In the genomic region with DNA sequence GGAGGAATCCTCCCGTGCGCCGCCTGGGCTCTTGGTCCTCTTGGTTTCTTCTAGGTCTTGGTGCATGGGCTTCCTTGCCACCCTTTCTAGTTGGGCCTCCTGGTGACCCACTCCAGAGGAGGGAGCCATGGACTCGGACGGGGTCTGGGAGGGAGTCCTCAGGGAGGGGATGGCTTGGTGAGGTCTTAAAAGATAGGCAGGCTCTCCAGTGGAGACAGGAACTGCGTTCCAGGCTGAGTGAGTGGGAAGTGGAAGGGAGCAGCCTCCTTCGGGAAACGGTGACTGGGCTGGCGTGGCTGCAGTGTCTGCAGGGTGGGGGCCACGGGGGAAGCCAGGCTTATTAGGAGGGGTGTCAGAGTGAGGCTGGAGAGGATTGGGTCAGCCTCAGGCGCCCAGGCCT, we compare ENCODE assay signal across 18 cellular contexts.
DNase-seq lines count a peak whose midpoint lies in the region; ATAC-seq and TF ChIP-seq lines count a peak whose summit lies in the region.
"Had no signal": no experiment of that assay in that cellular context is flagged by ENCODE, and none has a peak within 500 bp of the region (broad histone marks: within the 10 kb centered on the region; RNA-seq: fewer than 3 reads in every experiment).

No MANE protein-coding gene starts in this region.

- peaks cover 0 to 5% of the 10 kb centered on the region in 2 donors for H3K9me3 ChIP-seq in transverse colon

- peaks cover 3% of the 10 kb centered on the region for H3K27me3 Mint-ChIP-seq in activated CD4-positive, alpha-beta memory T cell treated with anti-CD3 and anti-CD28 coated beads for 36 hours
- peaks cover 17% of the 10 kb centered on the region for H3K27me3 Mint-ChIP-seq in activated CD4-positive, alpha-beta memory T cell treated with anti-CD3 and anti-CD28 coated beads, Interleukin-2, amount 10 ng/mL, durations not matched to agents 7 days and 5 days
- peaks cover 75% of the 10 kb centered on the region for H3K27me3 Mint-ChIP-seq in WTC11 (ENCODE audit: low read depth)
- H3K27me3 Mint-ChIP-seq in nephron (ENCODE audit: low read depth): peaks cover 6% of the 10 kb centered on the region

- no peak for TF ChIP-seq EP300 in transverse colon (IDR thresholded peaks at IDR 0.05; ENCODE audit: low read depth)

- no peaks in the 10 kb centered on the region for H3K27me3 ChIP-seq in transverse colon
- H3K27me3 ChIP-seq: BLaER1 treated with 17β-estradiol and CSF1 and Interleukin-3, amounts not matched to agents 10 nM and 100 nM had no signal

- no peak overlapping the region for H3K4me3 Mint-ChIP-seq in activated CD4-positive, alpha-beta memory T cell treated with anti-CD3 and anti-CD28 coated beads for 36 hours
- H3K4me3 Mint-ChIP-seq in activated CD4-positive, alpha-beta memory T cell treated with anti-CD3 and anti-CD28 coated beads, Interleukin-2, amount 10 ng/mL, durations not matched to agents 7 days and 5 days: no peak overlapping the region
- H3K4me3 Mint-ChIP-seq in WTC11 (no peak overlapping the region), nephron (no peak overlapping the region)
- H3K4me3 Mint-ChIP-seq: HFFc6 had no signal

- no peak overlapping the region for H3K27ac Mint-ChIP-seq in activated CD4-positive, alpha-beta memory T cell treated with anti-CD3 and anti-CD28 coated beads for 36 hours
- no peak overlapping the region for H3K27ac Mint-ChIP-seq in activated CD4-positive, alpha-beta memory T cell treated with anti-CD3 and anti-CD28 coated beads, Interleukin-2, amount 10 ng/mL, durations not matched to agents 7 days and 5 days
- peak overlapping the region; percentile 23; the same call in 1 of the 2 replicates for H3K27ac Mint-ChIP-seq in WTC11
- peak overlapping the region; percentile 7 to 61 (median 53) for H3K27ac Mint-ChIP-seq in nephron
- H3K27ac Mint-ChIP-seq: HFFc6 had no signal

- H3K9me3 Mint-ChIP-seq in activated CD4-positive, alpha-beta memory T cell treated with anti-CD3 and anti-CD28 coated beads for 36 hours: peaks cover 7% of the 10 kb centered on the region
- H3K9me3 Mint-ChIP-seq in activated CD4-positive, alpha-beta memory T cell treated with anti-CD3 and anti-CD28 coated beads, Interleukin-2, amount 10 ng/mL, durations not matched to agents 7 days and 5 days: no peaks in the 10 kb centered on the region
- H3K9me3 Mint-ChIP-seq in WTC11 (peaks cover 17% of the 10 kb centered on the region), nephron (peaks cover 12% of the 10 kb centered on the region)

- no peaks in the 10 kb centered on the region for H3K36me3 Mint-ChIP-seq in activated CD4-positive, alpha-beta memory T cell treated with anti-CD3 and anti-CD28 coated beads for 36 hours
- no peaks in the 10 kb centered on the region for H3K36me3 Mint-ChIP-seq in activated CD4-positive, alpha-beta memory T cell treated with anti-CD3 and anti-CD28 coated beads, Interleukin-2, amount 10 ng/mL, durations not matched to agents 7 days and 5 days (ENCODE audit: low read depth)
- no peaks in the 10 kb centered on the region for H3K36me3 Mint-ChIP-seq in WTC11
- no peaks in the 10 kb centered on the region for H3K36me3 Mint-ChIP-seq in nephron (ENCODE audit: low read depth)

- TF ChIP-seq CTCF in WTC11 (IDR thresholded peaks at IDR 0.05) (no peak), nephron (IDR thresholded peaks at IDR 0.05; ENCODE audit: unreplicated experiment in 3 of 3) (no peak), transverse colon (IDR thresholded peaks at IDR 0.05) (no peak)

- intact Hi-C loops in activated CD4-positive, alpha-beta memory T cell treated with anti-CD3 and anti-CD28 coated beads for 36 hours (cut with micrococcal nuclease): no loop called here
- intact Hi-C loops in transverse colon (cut with DNase I; ENCODE audit: low total_unique reads): no loop called here

- DNase-seq in activated CD4-positive, alpha-beta memory T cell treated with anti-CD3 and anti-CD28 coated beads for 36 hours: peak; percentile 3
- DNase-seq in activated CD4-positive, alpha-beta memory T cell treated with anti-CD3 and anti-CD28 coated beads, Interleukin-2, amount 10 ng/mL, durations not matched to agents 7 days and 5 days: no peak
- DNase-seq in WTC11 (ENCODE audit: low spot score): no peak
- peak; percentile 3 for DNase-seq in transverse colon
- DNase-seq in SK-N-DZ (ENCODE audit: low spot score): no peak
- DNase-seq in stimulated activated naive CD8-positive, alpha-beta T cell treated with anti-CD3 and anti-CD28 coated beads, Interleukin-15, Interleukin-2, amounts not matched to agents 100 U/mL and 50 U/mL, for 24 hours: no peak
- DNase-seq: GDM1, HFFc6, KBM-7, MV-4-11, NCI-H1417, NCI-H1930, NCI-H2171, NCI-H446 had no signal

- no peak overlapping the region for H3K4me3 ChIP-seq in transverse colon
- H3K4me3 ChIP-seq: BLaER1 treated with 17β-estradiol and CSF1 and Interleukin-3, amounts not matched to agents 10 nM and 100 nM; GM12878 had no signal

- H3K4me1 Mint-ChIP-seq in activated CD4-positive, alpha-beta memory T cell treated with anti-CD3 and anti-CD28 coated beads for 36 hours (ENCODE audit: low read depth): no peaks in the 10 kb centered on the region
- no peaks in the 10 kb centered on the region for H3K4me1 Mint-ChIP-seq in activated CD4-positive, alpha-beta memory T cell treated with anti-CD3 and anti-CD28 coated beads, Interleukin-2, amount 10 ng/mL, durations not matched to agents 7 days and 5 days
- H3K4me1 Mint-ChIP-seq in WTC11: peaks cover 15% of the 10 kb centered on the region
- H3K4me1 Mint-ChIP-seq in nephron: peaks cover 61% of the 10 kb centered on the region

- H3K36me3 ChIP-seq in transverse colon: no peaks in the 10 kb centered on the region
- H3K36me3 ChIP-seq: BLaER1 treated with 17β-estradiol and CSF1 and Interleukin-3, amounts not matched to agents 10 nM and 100 nM had no signal

- TF ChIP-seq POLR2A in transverse colon (IDR thresholded peaks at IDR 0.05): no peak

- CTCF ChIA-PET in activated CD4-positive, alpha-beta memory T cell treated with anti-CD3 and anti-CD28 coated beads for 36 hours (lab: Charles Lee): no interaction called here
- CTCF ChIA-PET in activated CD4-positive, alpha-beta memory T cell treated with anti-CD3 and anti-CD28 coated beads, Interleukin-2, amount 10 ng/mL, durations not matched to agents 7 days and 5 days (lab: Charles Lee): no interaction called here
- CTCF ChIA-PET in WTC11 (lab: Charles Lee): interaction anchor here (0.9 to 2.5 kb wide), 6 partner anchors 9 to 222 kb away, joined by 3 to 12 read pairs (median 4); no protein-coding TSS in a partner anchor

- ATAC-seq in WTC11 (no peak), HG03139 (IDR thresholded peaks at IDR 0.05; ENCODE audit: unreplicated experiment) (no peak)
- ATAC-seq in stimulated activated naive CD8-positive, alpha-beta T cell treated with anti-CD3 and anti-CD28 coated beads, Interleukin-15, Interleukin-2, amounts not matched to agents 100 U/mL and 50 U/mL, for 24 hours: no peak
- ATAC-seq: GM12878 had no signal

- peaks cover 0 to 23% (median 17%) of the 10 kb centered on the region in 4 donors for H3K4me1 ChIP-seq in transverse colon

- no peak overlapping the region for H3K27ac ChIP-seq in transverse colon
- H3K27ac ChIP-seq: BLaER1 treated with 17β-estradiol and CSF1 and Interleukin-3, amounts not matched to agents 10 nM and 100 nM had no signal

- in situ Hi-C loops in transverse colon (cut with MboI; ENCODE audit: low pct_ligation_motif_present in 1 of 4, low pct_unique_long_range_greater_than_20kb in 1 of 4, low sequenced_read_pairs in 3 of 4): no loop called here

- POLR2A ChIA-PET in activated CD4-positive, alpha-beta memory T cell treated with anti-CD3 and anti-CD28 coated beads for 36 hours (lab: Charles Lee): no interaction called here
- POLR2A ChIA-PET in activated CD4-positive, alpha-beta memory T cell treated with anti-CD3 and anti-CD28 coated beads, Interleukin-2, amount 10 ng/mL, durations not matched to agents 7 days and 5 days (lab: Charles Lee): no interaction called here
- POLR2A ChIA-PET in WTC11 (lab: Charles Lee): interaction anchor here (0.6 kb wide), 1 partner anchor 10 kb away, joined by 3 read pairs; no protein-coding TSS in a partner anchor

- WGBS in transverse colon (ENCODE audit: low coverage in 1 of 2), 2 donors: 76 to 100% methylated on average over 1 to 11 of the region's 11 CpGs

TF ChIP-seq in WTC11, 78 proteins besides CTCF, POLR2A, EP300 and RAD21:
- TF ChIP-seq ZBTB21 (CRISPR knock-in tag; IDR thresholded peaks at IDR 0.05; ENCODE audit: borderline replicate concordance) (no peak), ZNF121 (CRISPR knock-in tag; IDR thresholded peaks at IDR 0.05) (no peak), ZNF396 (CRISPR knock-in tag; IDR thresholded peaks at IDR 0.05; ENCODE audit: borderline replicate concordance) (no peak), GTF2I (CRISPR knock-in tag; conservative IDR thresholded peaks at IDR 0.05) (no peak), GRHL2 (CRISPR knock-in tag; IDR thresholded peaks at IDR 0.05; ENCODE audit: insufficient replicate concordance, severe bottlenecking) (no peak), EMX1 (CRISPR knock-in tag; IDR thresholded peaks at IDR 0.05) (no peak), SOX15 (CRISPR knock-in tag; IDR thresholded peaks at IDR 0.05) (no peak), ZNF416 (CRISPR knock-in tag; IDR thresholded peaks at IDR 0.05) (no peak), RORB (CRISPR knock-in tag; IDR thresholded peaks at IDR 0.05) (no peak), NR2C2 (CRISPR knock-in tag; IDR thresholded peaks at IDR 0.05) (no peak)
- TF ChIP-seq, protein P1, sequence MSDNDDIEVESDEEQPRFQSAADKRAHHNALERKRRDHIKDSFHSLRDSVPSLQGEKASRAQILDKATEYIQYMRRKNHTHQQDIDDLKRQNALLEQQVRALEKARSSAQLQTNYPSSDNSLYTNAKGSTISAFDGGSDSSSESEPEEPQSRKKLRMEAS (CRISPR knock-in tag; IDR thresholded peaks at IDR 0.05): no peak
- TF ChIP-seq, protein P2, sequence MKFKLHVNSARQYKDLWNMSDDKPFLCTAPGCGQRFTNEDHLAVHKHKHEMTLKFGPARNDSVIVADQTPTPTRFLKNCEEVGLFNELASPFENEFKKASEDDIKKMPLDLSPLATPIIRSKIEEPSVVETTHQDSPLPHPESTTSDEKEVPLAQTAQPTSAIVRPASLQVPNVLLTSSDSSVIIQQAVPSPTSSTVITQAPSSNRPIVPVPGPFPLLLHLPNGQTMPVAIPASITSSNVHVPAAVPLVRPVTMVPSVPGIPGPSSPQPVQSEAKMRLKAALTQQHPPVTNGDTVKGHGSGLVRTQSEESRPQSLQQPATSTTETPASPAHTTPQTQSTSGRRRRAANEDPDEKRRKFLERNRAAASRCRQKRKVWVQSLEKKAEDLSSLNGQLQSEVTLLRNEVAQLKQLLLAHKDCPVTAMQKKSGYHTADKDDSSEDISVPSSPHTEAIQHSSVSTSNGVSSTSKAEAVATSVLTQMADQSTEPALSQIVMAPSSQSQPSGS (CRISPR knock-in tag; IDR thresholded peaks at IDR 0.05; ENCODE audit: borderline replicate concordance, low read depth): no peak
TF ChIP-seq in WTC11: peak in this region for 0.

Comparison
In these comparisons a context has a peak if more than half of its experiments do, and no peak if none do; other contexts are left out.
1. DNase-seq: peak in activated CD4-positive, alpha-beta memory T cell treated with anti-CD3 and anti-CD28 coated beads for 36 hours (single experiment) and transverse colon (single experiment); none in activated CD4-positive, alpha-beta memory T cell treated with anti-CD3 and anti-CD28 coated beads, Interleukin-2, amount 10 ng/mL, durations not matched to agents 7 days and 5 days (single experiment), WTC11 (single experiment), SK-N-DZ (single experiment) and stimulated activated naive CD8-positive, alpha-beta T cell treated with anti-CD3 and anti-CD28 coated beads, Interleukin-15, Interleukin-2, amounts not matched to agents 100 U/mL and 50 U/mL, for 24 hours (single experiment).
2. H3K27ac Mint-ChIP-seq: peak in WTC11 (single experiment) and nephron (3 of 3); none in activated CD4-positive, alpha-beta memory T cell treated with anti-CD3 and anti-CD28 coated beads for 36 hours (single experiment) and activated CD4-positive, alpha-beta memory T cell treated with anti-CD3 and anti-CD28 coated beads, Interleukin-2, amount 10 ng/mL, durations not matched to agents 7 days and 5 days (single experiment).